ENCODE assay signal across 8 cellular contexts in the genomic region with DNA sequence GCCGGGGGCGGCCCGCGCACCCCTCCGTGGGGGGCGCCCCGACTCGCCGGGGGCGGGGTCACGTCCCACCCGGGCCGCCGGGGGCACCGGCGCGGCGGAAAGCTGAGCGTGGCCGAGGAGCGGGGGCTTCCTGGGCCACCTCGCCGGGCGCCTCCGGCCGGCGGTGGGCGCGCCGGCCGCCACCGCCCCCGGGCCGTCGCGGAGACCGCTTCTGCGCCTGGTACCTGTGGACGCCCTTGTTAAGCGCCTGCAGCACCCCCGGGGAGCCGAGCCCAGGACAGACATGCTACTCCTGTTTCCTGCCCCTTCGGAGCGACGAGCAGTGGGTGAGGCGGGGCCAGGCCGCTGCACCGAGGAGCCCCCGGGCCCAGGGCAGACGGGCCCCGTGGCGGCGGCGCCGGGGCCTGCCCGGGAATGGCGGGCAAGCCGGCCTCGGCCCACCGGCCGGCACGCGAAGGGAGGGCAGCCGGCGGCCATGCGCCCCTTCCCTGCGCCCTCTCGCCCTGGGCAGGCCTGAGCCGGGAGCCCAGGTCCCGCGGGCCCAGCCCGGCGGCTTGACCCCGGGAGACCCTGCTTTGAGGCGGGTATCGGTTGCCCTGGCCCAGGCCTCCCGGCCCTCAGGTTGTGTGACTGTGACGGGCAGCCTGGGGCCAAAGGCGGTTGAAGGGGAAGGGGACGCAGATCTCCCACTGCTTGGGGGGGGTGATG. TPM values are rescaled to one million over a fixed set of nuclear protein-coding genes. Genes with fewer than 3 reads are reported as not detected.
DNase-seq lines count a peak whose midpoint lies in the region; ATAC-seq and TF ChIP-seq lines count a peak whose summit lies in the region.

No MANE protein-coding gene starts in this region.

- TF ChIP-seq CTCF in HFF-Myc (IDR thresholded peaks at IDR 0.05; ENCODE audit: low read depth, low read length, missing control alignments) (no peak), neutrophil (IDR thresholded peaks at IDR 0.05) (no peak)

- H3K27ac ChIP-seq in neutrophil (peak overlapping the region; percentile 99), aorta (ENCODE audit: low read depth in 1 of 2, low read length in 2 of 2) (peak overlapping the region; percentile 73 to 95)

- H3K9me3 ChIP-seq in neutrophil (no peaks in the 10 kb centered on the region), aorta (ENCODE audit: control insufficient read depth, low read length) (no peaks in the 10 kb centered on the region)

- peak; percentile 34 for TF ChIP-seq POLR2A in GM10847 (IDR thresholded peaks at IDR 0.05; ENCODE audit: extremely low read depth, insufficient read length)

- ATAC-seq in aorta (ENCODE audit: low FRiP score), result peak; percentile 31

- DNase-seq in HFF-Myc (ENCODE audit: extremely low read depth, low read depth), result no peak
- DNase-seq in NCI-H748 treated with DMSO at 0.1 percent for 48 hours (lab: John Stamatoyannopoulos, UW), result peak; percentile 6
- DNase-seq in activated gamma-delta T cell (lab: John Stamatoyannopoulos, UW), result peak; percentile 39
- peak; percentile 64 for DNase-seq in germinal center (ENCODE audit: low spot score)
- peak; percentile 65 to 84 for DNase-seq in aorta
- no peak for DNase-seq in iPS-NIHi11 (ENCODE audit: low spot score)

- peak overlapping the region; percentile 27 for H3K4me3 ChIP-seq in HFF-Myc (replicated peaks; ENCODE audit: low read depth, low read length)
- H3K4me3 ChIP-seq in neutrophil (ENCODE audit: low read depth in 1 of 2, low read length in 1 of 2), result peak overlapping the region; percentile 84 to 91
- H3K4me3 ChIP-seq in aorta (ENCODE audit: low read length in 2 of 2), result peak overlapping the region; percentile 8 to 75

- intact Hi-C loops in aorta (cut with DNase I), result no loop called here

- H3K4me1 ChIP-seq in neutrophil (ENCODE audit: control insufficient read depth in 1 of 2, insufficient read depth in 1 of 2, low read depth in 1 of 2, low read length in 1 of 2), result peaks cover 58 to 64% of the 10 kb centered on the region in 2 experiments
- H3K4me1 ChIP-seq in aorta (ENCODE audit: control insufficient read depth in 1 of 2, insufficient read depth in 2 of 2, low read length in 2 of 2), result no peaks in the 10 kb centered on the region

- H3K27me3 ChIP-seq in neutrophil (no peaks in the 10 kb centered on the region), aorta (ENCODE audit: control insufficient read depth in 1 of 2, insufficient read depth in 2 of 2, low read length in 1 of 2) (no peaks in the 10 kb centered on the region)

- H3K36me3 ChIP-seq in neutrophil (peaks cover under 1% of the 10 kb centered on the region), aorta (ENCODE audit: control insufficient read depth in 1 of 2, insufficient read depth in 2 of 2, low read length in 1 of 2) (no peaks in the 10 kb centered on the region)

- WGBS in aorta, 2 donors, result 2 to 5% methylated on average over 46 to 80 of the region's 80 CpGs

RNA-seq across cellular contexts. Expression of gene KDM2A, which starts 0.8 kb away (rescaled TPM):
- total RNA-seq in aorta, result 100 to 1,000 TPM in 1 of 2 donors, 10 to 100 TPM in 1; 64.0 to 106 TPM
- polyA plus RNA-seq in aorta, result 10 to 100 TPM; 11.5 to 26.5 TPM

Comparison
In these comparisons a context has a peak if more than half of its experiments do, and no peak if none do; other contexts are left out.
1. DNase-seq: peak in NCI-H748 treated with DMSO at 0.1 percent for 48 hours (single experiment), activated gamma-delta T cell (single experiment), germinal center (single experiment) and aorta (2 of 2); none in HFF-Myc (single experiment) and iPS-NIHi11 (single experiment).
2. H3K4me3 ChIP-seq: peak in every context shown above with its lines; median percentile 88 in neutrophil; 42 in aorta; 27 in HFF-Myc.